In genomic region chr10:22345301-22346086, GRCh38 we compare ENCODE assay signal across 8 cellular contexts.
DNase-seq lines count a peak whose midpoint lies in the region; ATAC-seq lines count a peak whose summit lies in the region.

Gene SPAG6 (plus strand): TSS chr10:22345496. CDS start chr10:22345612, 116 bp downstream.

- ATAC-seq in HG03521 (IDR thresholded peaks at IDR 0.05; ENCODE audit: unreplicated experiment) (peak; percentile 32), GM18498 (IDR thresholded peaks at IDR 0.05; ENCODE audit: unreplicated experiment) (no peak), GM18511 (IDR thresholded peaks at IDR 0.05; ENCODE audit: unreplicated experiment) (no peak)

- peak; percentile 90 for DNase-seq in COLO668 (lab: John Stamatoyannopoulos, UW; ENCODE audit: unreplicated experiment)
- peak; percentile 59 for DNase-seq in activated CD4-positive, alpha-beta T cell treated with anti-CD3 and anti-CD28 coated beads, Interleukin-2, amount 50 U/mL, for 48 hours
- DNase-seq in head of caudate nucleus: peak in 41 of 42 donors; percentile 22 to 83 (median 62)
- DNase-seq in posterior cingulate gyrus: peak; percentile 10 to 93 (median 60)
- no peak for DNase-seq in putamen (ENCODE audit: low spot score)

- intact Hi-C loops in head of caudate nucleus (cut with DNase I): no loop called here
- intact Hi-C loops in posterior cingulate gyrus (cut with DNase I): loop anchor here (10.0 kb wide), 1 partner anchor 369 kb away; the partner anchor contains the start of gene PIP4K2A
